Comparison of ENCODE assay signal across 30 cellular contexts in genomic region chr5:126494393-126494792, GRCh38.
"Had no signal": no experiment of that assay in that cellular context is flagged by ENCODE, and none has a peak within 500 bp of the region (broad histone marks: within the 10 kb centered on the region; RNA-seq: fewer than 3 reads in every experiment).

No MANE protein-coding gene starts in this region.

- H3K4me1 Mint-ChIP-seq: activated CD4-positive, alpha-beta memory T cell treated with anti-CD3 and anti-CD28 coated beads, Interleukin-2, amount 10 ng/mL, durations not matched to agents 7 days and 5 days; activated CD4-positive, alpha-beta T cell treated with anti-CD3 and anti-CD28 coated beads, Interleukin-2, amount 10 ng/mL, durations not matched to agents 7 days and 5 days; activated naive CD8-positive, alpha-beta T cell treated with anti-CD3 and anti-CD28 coated beads, Interleukin-2, amount 10 ng/mL, durations not matched to agents 7 days and 5 days; activated T-helper 17 cell treated with anti-CD3 and anti-CD28 coated beads, Interleukin-2, amount 50 U/mL, for 72 hours had no signal

- H3K4me3 Mint-ChIP-seq: activated CD4-positive, alpha-beta memory T cell treated with anti-CD3 and anti-CD28 coated beads, Interleukin-2, amount 10 ng/mL, durations not matched to agents 7 days and 5 days; activated CD4-positive, alpha-beta T cell treated with anti-CD3 and anti-CD28 coated beads, Interleukin-2, amount 10 ng/mL, durations not matched to agents 7 days and 5 days; activated naive CD8-positive, alpha-beta T cell treated with anti-CD3 and anti-CD28 coated beads, Interleukin-2, amount 10 ng/mL, durations not matched to agents 7 days and 5 days; activated T-cell treated with anti-CD3 and anti-CD28 coated beads, Interleukin-2, amount 50 U/mL, for 4 hours; activated T-helper 17 cell treated with anti-CD3 and anti-CD28 coated beads, Interleukin-2, amount 50 U/mL, for 72 hours; brain; dendritic cell treated with granulocyte-macrophage colony-stimulating factor and Interleukin-4, amounts not matched to agents 40 ng/mL and 50 ng/mL, for 4 days; endodermal cell had no signal

- DNase-seq: activated CD4-positive, alpha-beta memory T cell treated with anti-CD3 and anti-CD28 coated beads, Interleukin-2, amount 10 ng/mL, durations not matched to agents 7 days and 5 days; activated CD4-positive, alpha-beta T cell treated with anti-CD3 and anti-CD28 coated beads for 1 hour; activated CD4-positive, alpha-beta T cell treated with anti-CD3 and anti-CD28 coated beads for 4 hours; activated CD4-positive, alpha-beta T cell treated with anti-CD3 and anti-CD28 coated beads, Interleukin-2, amount 10 ng/mL, durations not matched to agents 7 days and 5 days; activated CD4-positive, alpha-beta T cell treated with anti-CD3 and anti-CD28 coated beads, Interleukin-2, amount 50 U/mL, for 4 hours; activated CD8-positive, alpha-beta memory T cell treated with anti-CD3 and anti-CD28 coated beads for 24 hours; activated effector memory CD4-positive, alpha-beta T cell treated with Interleukin-2 at 50 U/mL for 16 hours; activated gamma-delta T cell treated with Interleukin-2 at 50 U/mL for 16 hours; activated naive CD4-positive, alpha-beta T cell treated with Interleukin-2 at 50 U/mL for 16 hours; activated naive CD8-positive, alpha-beta T cell treated with anti-CD3 and anti-CD28 coated beads, Interleukin-2, amount 10 ng/mL, durations not matched to agents 7 days and 5 days; activated T-cell treated with anti-CD3 and anti-CD28 coated beads, Interleukin-2, amount 50 U/mL, for 4 hours; central memory CD4-positive, alpha-beta T cell; cerebellar nuclear complex; dorsolateral prefrontal cortex; effector memory CD4-positive, alpha-beta T cell; endodermal cell; foreskin keratinocyte; gastrocnemius medialis; glutamatergic neuron; heart left ventricle; T-helper 2 cell had no signal

- H3K36me3 ChIP-seq: breast epithelium, cardiac muscle cell had no signal

- H3K9me3 Mint-ChIP-seq: activated CD4-positive, alpha-beta memory T cell treated with anti-CD3 and anti-CD28 coated beads, Interleukin-2, amount 10 ng/mL, durations not matched to agents 7 days and 5 days; activated CD4-positive, alpha-beta T cell treated with anti-CD3 and anti-CD28 coated beads, Interleukin-2, amount 10 ng/mL, durations not matched to agents 7 days and 5 days; activated naive CD4-positive, alpha-beta T cell treated with anti-CD3 and anti-CD28 coated beads, Interleukin-2, amount 50 U/mL, for 72 hours; activated naive CD8-positive, alpha-beta T cell treated with anti-CD3 and anti-CD28 coated beads, Interleukin-2, amount 10 ng/mL, durations not matched to agents 7 days and 5 days; activated T-cell treated with anti-CD3 and anti-CD28 coated beads, Interleukin-2, amount 50 U/mL, for 4 hours; activated T-helper 17 cell treated with anti-CD3 and anti-CD28 coated beads, Interleukin-2, amount 50 U/mL, for 72 hours; dendritic cell treated with granulocyte-macrophage colony-stimulating factor and Interleukin-4, amounts not matched to agents 40 ng/mL and 50 ng/mL, for 4 days; endodermal cell had no signal

- H3K27me3 ChIP-seq: ascending aorta, breast epithelium, cardiac muscle cell, dorsolateral prefrontal cortex, esophagus muscularis mucosa, foreskin keratinocyte, gastrocnemius medialis, heart left ventricle had no signal

- H3K27me3 Mint-ChIP-seq: activated CD4-positive, alpha-beta memory T cell treated with anti-CD3 and anti-CD28 coated beads, Interleukin-2, amount 10 ng/mL, durations not matched to agents 7 days and 5 days; activated CD4-positive, alpha-beta T cell treated with anti-CD3 and anti-CD28 coated beads, Interleukin-2, amount 10 ng/mL, durations not matched to agents 7 days and 5 days; activated naive CD8-positive, alpha-beta T cell treated with anti-CD3 and anti-CD28 coated beads, Interleukin-2, amount 10 ng/mL, durations not matched to agents 7 days and 5 days; activated T-helper 17 cell treated with anti-CD3 and anti-CD28 coated beads, Interleukin-2, amount 50 U/mL, for 72 hours; dendritic cell treated with granulocyte-macrophage colony-stimulating factor and Interleukin-4, amounts not matched to agents 40 ng/mL and 50 ng/mL, for 4 days had no signal

- H3K36me3 Mint-ChIP-seq: activated naive CD4-positive, alpha-beta T cell treated with anti-CD3 and anti-CD28 coated beads, Interleukin-2, amount 50 U/mL, for 72 hours; brain had no signal

- H3K27ac ChIP-seq: ascending aorta, cardiac muscle cell, coronary artery, esophagus muscularis mucosa, foreskin keratinocyte, gastrocnemius medialis, heart left ventricle had no signal

- H3K9me3 ChIP-seq: ascending aorta, breast epithelium, esophagus muscularis mucosa, gastrocnemius medialis, heart left ventricle had no signal

- H3K4me1 ChIP-seq: gastrocnemius medialis had no signal

- H3K4me3 ChIP-seq: ascending aorta, breast epithelium, cardiac muscle cell, coronary artery, dorsolateral prefrontal cortex, esophagus muscularis mucosa, gastrocnemius medialis, heart left ventricle had no signal

- H3K27ac Mint-ChIP-seq: activated CD4-positive, alpha-beta memory T cell treated with anti-CD3 and anti-CD28 coated beads, Interleukin-2, amount 10 ng/mL, durations not matched to agents 7 days and 5 days; activated CD4-positive, alpha-beta T cell treated with anti-CD3 and anti-CD28 coated beads, Interleukin-2, amount 10 ng/mL, durations not matched to agents 7 days and 5 days; activated naive CD4-positive, alpha-beta T cell treated with anti-CD3 and anti-CD28 coated beads, Interleukin-2, amount 50 U/mL, for 72 hours; activated naive CD8-positive, alpha-beta T cell treated with anti-CD3 and anti-CD28 coated beads, Interleukin-2, amount 10 ng/mL, durations not matched to agents 7 days and 5 days; activated T-helper 17 cell treated with anti-CD3 and anti-CD28 coated beads, Interleukin-2, amount 50 U/mL, for 72 hours; dendritic cell treated with granulocyte-macrophage colony-stimulating factor and Interleukin-4, amounts not matched to agents 40 ng/mL and 50 ng/mL, for 4 days; endodermal cell had no signal

- ATAC-seq: activated naive CD4-positive, alpha-beta T cell treated with anti-CD3 and anti-CD28 coated beads, Interleukin-2, amount 50 U/mL, for 72 hours; activated T-cell treated with anti-CD3 and anti-CD28 coated beads, Interleukin-2, amount 50 U/mL, for 4 hours; activated T-helper 17 cell treated with anti-CD3 and anti-CD28 coated beads, Interleukin-2, amount 50 U/mL, for 72 hours; foreskin keratinocyte; gastrocnemius medialis; heart left ventricle had no signal
